8 cellular contexts compared by ENCODE assay signal in genomic region chr7:116671681-116672595, GRCh38. TPM values are rescaled to one million over a fixed set of nuclear protein-coding genes. Genes with fewer than 3 reads are reported as not detected.
A peak's percentile ranks its signal among the peaks of the same experiment; 100 is the strongest.
DNase-seq lines count a peak whose midpoint lies in the region; ATAC-seq and TF ChIP-seq lines count a peak whose summit lies in the region.

Gene MET, plus strand, starts transcription at chr7:116672196. Its CDS starts 26,889 bp downstream, at chr7:116699085.

- no peaks in the 10 kb centered on the region for H3K36me3 Mint-ChIP-seq in activated T-helper 2 cell treated with anti-CD3 and anti-CD28 coated beads, Interferon-gamma antibody, Interleukin-2, Interleukin-4, amounts not matched to agents 10 μg/mL and 5 μg/mL and 100 μg/mL, durations not matched to agents 14 hours and 24 hours and 36 hours (ENCODE audit: low read depth)

- peaks cover 7% of the 10 kb centered on the region for H3K4me1 Mint-ChIP-seq in activated T-helper 2 cell treated with anti-CD3 and anti-CD28 coated beads, Interferon-gamma antibody, Interleukin-2, Interleukin-4, amounts not matched to agents 10 μg/mL and 5 μg/mL and 100 μg/mL, durations not matched to agents 14 hours and 24 hours and 36 hours (ENCODE audit: low read depth)

- no peaks in the 10 kb centered on the region for H3K9me2 ChIP-seq in neural cell (ENCODE audit: insufficient read depth, low read length)

- H3K9ac ChIP-seq in neural cell (ENCODE audit: low read length), result no peak within 1 kb of the TSS

- peak; percentile 90 for ATAC-seq in GM19023 (IDR thresholded peaks at IDR 0.05; ENCODE audit: unreplicated experiment)
- ATAC-seq in HG03108 (IDR thresholded peaks at IDR 0.05; ENCODE audit: unreplicated experiment), result peak; percentile 84

- H3K27ac Mint-ChIP-seq in activated T-helper 2 cell treated with anti-CD3 and anti-CD28 coated beads, Interferon-gamma antibody, Interleukin-2, Interleukin-4, amounts not matched to agents 10 μg/mL and 5 μg/mL and 100 μg/mL, durations not matched to agents 14 hours and 24 hours and 36 hours, result peak within 1 kb of the TSS; percentile 43

- no peaks in the 10 kb centered on the region for H3K79me2 ChIP-seq in neural cell (replicated peaks; ENCODE audit: insufficient read depth, low read length)

- peak in 10 of 14 donors; percentile 31 to 74 (median 62) for DNase-seq in C1 segment of cervical spinal cord (lab: John Stamatoyannopoulos, UW)
- peak; percentile 51 for DNase-seq in NCI-H510A (lab: John Stamatoyannopoulos, UW)
- DNase-seq in activated T-helper 2 cell treated with anti-CD3 and anti-CD28 coated beads, Interferon-gamma antibody, Interleukin-2, Interleukin-4, amounts not matched to agents 10 μg/mL and 5 μg/mL and 100 μg/mL, durations not matched to agents 14 hours and 24 hours and 36 hours (ENCODE audit: low spot score), result peak; percentile 17
- DNase-seq in foreskin melanocyte, result peak; percentile 84
- peak; percentile 38 to 73 for DNase-seq in tibial nerve (ENCODE audit: low spot score in 2 of 2)

- peaks cover 0 to 38% (median 3%) of the 10 kb centered on the region in 4 donors for H3K4me1 ChIP-seq in tibial nerve

- no peak within 1 kb of the TSS for H2AFZ ChIP-seq in neural cell (ENCODE audit: low read depth, low read length)

- intact Hi-C loops in activated T-helper 2 cell treated with anti-CD3 and anti-CD28 coated beads, Interferon-gamma antibody, Interleukin-2, Interleukin-4, amounts not matched to agents 10 μg/mL and 5 μg/mL and 100 μg/mL, durations not matched to agents 14 hours and 24 hours and 36 hours (cut with micrococcal nuclease), result loop anchor here (2.0 to 5.0 kb wide), 3 partner anchors 80 to 131 kb away; no protein-coding TSS in a partner anchor

- TF ChIP-seq CTCF in neural cell (IDR thresholded peaks at IDR 0.05; ENCODE audit: poor library complexity, severe bottlenecking) (peak; percentile 56), tibial nerve (IDR thresholded peaks at IDR 0.05) (peak; percentile 29 to 88 (median 76))

- peak within 1 kb of the TSS; percentile 72 for H3K4me3 Mint-ChIP-seq in activated T-helper 2 cell treated with anti-CD3 and anti-CD28 coated beads, Interferon-gamma antibody, Interleukin-2, Interleukin-4, amounts not matched to agents 10 μg/mL and 5 μg/mL and 100 μg/mL, durations not matched to agents 14 hours and 24 hours and 36 hours (ENCODE audit: low read depth)

- H3K27ac ChIP-seq in neural cell (ENCODE audit: low read length) (no peak within 1 kb of the TSS), tibial nerve (peak within 1 kb of the TSS; percentile 79 to 95 (median 88))

- 0 to 2% methylated on average over 45 to 58 of the region's 101 CpGs for WGBS in tibial nerve, 2 donors

- H3K4me2 ChIP-seq in neural cell (ENCODE audit: low read length), result no peak within 1 kb of the TSS

- H3K4me3 ChIP-seq in neural cell (ENCODE audit: low read length) (peak within 1 kb of the TSS; percentile 69), tibial nerve (peak within 1 kb of the TSS; percentile 46 to 75 (median 68))

- TF ChIP-seq EP300 in neural cell (conservative IDR thresholded peaks at IDR 0.05; ENCODE audit: poor library complexity, severe bottlenecking), result no peak
- peak in 1 of 2 donors; percentile 81 for TF ChIP-seq EP300 in tibial nerve (IDR thresholded peaks at IDR 0.05)

- no peaks in the 10 kb centered on the region for H3K9me3 Mint-ChIP-seq in activated T-helper 2 cell treated with anti-CD3 and anti-CD28 coated beads, Interferon-gamma antibody, Interleukin-2, Interleukin-4, amounts not matched to agents 10 μg/mL and 5 μg/mL and 100 μg/mL, durations not matched to agents 14 hours and 24 hours and 36 hours

- peak; percentile 57 for TF ChIP-seq RAD21 in neural cell (conservative IDR thresholded peaks at IDR 0.05)

- no peaks in the 10 kb centered on the region for H4K20me1 ChIP-seq in neural cell (ENCODE audit: insufficient read depth)

- peaks cover 66% of the 10 kb centered on the region for H3K27me3 Mint-ChIP-seq in activated T-helper 2 cell treated with anti-CD3 and anti-CD28 coated beads, Interferon-gamma antibody, Interleukin-2, Interleukin-4, amounts not matched to agents 10 μg/mL and 5 μg/mL and 100 μg/mL, durations not matched to agents 14 hours and 24 hours and 36 hours (ENCODE audit: low read depth)

- peak in 1 of 2 donors; percentile 40 for TF ChIP-seq POLR2A in tibial nerve (IDR thresholded peaks at IDR 0.05)

- H3K9me3 ChIP-seq in neural cell (ENCODE audit: low read length) (no peaks in the 10 kb centered on the region), tibial nerve (no peaks in the 10 kb centered on the region)

- H3F3A ChIP-seq in neural cell (ENCODE audit: insufficient read depth, low read length, poor library complexity, severe bottlenecking), result no peaks in the 10 kb centered on the region

- peaks cover 53% of the 10 kb centered on the region for H3K27me3 ChIP-seq in neural cell (ENCODE audit: insufficient read depth, low read depth, low read length)
- no peaks in the 10 kb centered on the region for H3K27me3 ChIP-seq in tibial nerve

- H3K36me3 ChIP-seq in neural cell (ENCODE audit: insufficient read depth, low read length) (no peaks in the 10 kb centered on the region), tibial nerve (no peaks in the 10 kb centered on the region)

TF ChIP-seq in neural cell, 6 proteins besides CTCF, POLR2A, EP300 and RAD21:
- TF ChIP-seq TAF1 (IDR thresholded peaks at IDR 0.05; ENCODE audit: low read depth), result no peak
- peak; percentile 62 for TF ChIP-seq SMC3 (conservative IDR thresholded peaks at IDR 0.05; ENCODE audit: poor library complexity)
- peak; percentile 73 for TF ChIP-seq MXI1 (conservative IDR thresholded peaks at IDR 0.05; ENCODE audit: poor library complexity, severe bottlenecking)
- TF ChIP-seq EZH2 (IDR thresholded peaks at IDR 0.05; ENCODE audit: borderline replicate concordance, insufficient read depth, low read length, poor library complexity, severe bottlenecking), result no peak
- TF ChIP-seq POLR2AphosphoS5 (IDR thresholded peaks at IDR 0.05), result no peak
- TF ChIP-seq REST (IDR thresholded peaks at IDR 0.05; ENCODE audit: borderline replicate concordance), result no peak
TF ChIP-seq in neural cell: peak in this region for 2.

RNA-seq across cellular contexts. Expression of gene MET, which starts in this region (rescaled TPM):
- total RNA-seq in activated T-helper 2 cell treated with anti-CD3 and anti-CD28 coated beads, Interferon-gamma antibody, Interleukin-2, Interleukin-4, amounts not matched to agents 10 μg/mL and 5 μg/mL and 100 μg/mL, durations not matched to agents 14 hours and 24 hours and 36 hours, result 1.5 TPM in 2 replicates
- not detected in 2 replicates for polyA plus RNA-seq in neural cell
- under 0.01 and 0.46 TPM in 2 replicates for polyA minus RNA-seq in neural cell
- 10 to 100 TPM; 22.6 to 49.8 (median 37.1) TPM for total RNA-seq in tibial nerve

Comparison
In these comparisons a context has a peak if more than half of its experiments do, and no peak if none do; other contexts are left out.
1. DNase-seq: peak in every context shown above with its lines; median percentile 84 in foreskin melanocyte; 62 in C1 segment of cervical spinal cord; 56 in tibial nerve; 51 in NCI-H510A; 17 in activated T-helper 2 cell treated with anti-CD3 and anti-CD28 coated beads, Interferon-gamma antibody, Interleukin-2, Interleukin-4, amounts not matched to agents 10 μg/mL and 5 μg/mL and 100 μg/mL, durations not matched to agents 14 hours and 24 hours and 36 hours.